Comparison of ENCODE assay signal across 1 cellular context in genomic region chr5:151079838-151080619, GRCh38.
TF ChIP-seq lines count a peak whose summit lies in the region.

No MANE protein-coding gene starts in this region.

TF ChIP-seq in WTC11, 78 proteins besides CTCF, POLR2A, EP300 and RAD21 (continued from another document):
- TF ChIP-seq, protein P1, sequence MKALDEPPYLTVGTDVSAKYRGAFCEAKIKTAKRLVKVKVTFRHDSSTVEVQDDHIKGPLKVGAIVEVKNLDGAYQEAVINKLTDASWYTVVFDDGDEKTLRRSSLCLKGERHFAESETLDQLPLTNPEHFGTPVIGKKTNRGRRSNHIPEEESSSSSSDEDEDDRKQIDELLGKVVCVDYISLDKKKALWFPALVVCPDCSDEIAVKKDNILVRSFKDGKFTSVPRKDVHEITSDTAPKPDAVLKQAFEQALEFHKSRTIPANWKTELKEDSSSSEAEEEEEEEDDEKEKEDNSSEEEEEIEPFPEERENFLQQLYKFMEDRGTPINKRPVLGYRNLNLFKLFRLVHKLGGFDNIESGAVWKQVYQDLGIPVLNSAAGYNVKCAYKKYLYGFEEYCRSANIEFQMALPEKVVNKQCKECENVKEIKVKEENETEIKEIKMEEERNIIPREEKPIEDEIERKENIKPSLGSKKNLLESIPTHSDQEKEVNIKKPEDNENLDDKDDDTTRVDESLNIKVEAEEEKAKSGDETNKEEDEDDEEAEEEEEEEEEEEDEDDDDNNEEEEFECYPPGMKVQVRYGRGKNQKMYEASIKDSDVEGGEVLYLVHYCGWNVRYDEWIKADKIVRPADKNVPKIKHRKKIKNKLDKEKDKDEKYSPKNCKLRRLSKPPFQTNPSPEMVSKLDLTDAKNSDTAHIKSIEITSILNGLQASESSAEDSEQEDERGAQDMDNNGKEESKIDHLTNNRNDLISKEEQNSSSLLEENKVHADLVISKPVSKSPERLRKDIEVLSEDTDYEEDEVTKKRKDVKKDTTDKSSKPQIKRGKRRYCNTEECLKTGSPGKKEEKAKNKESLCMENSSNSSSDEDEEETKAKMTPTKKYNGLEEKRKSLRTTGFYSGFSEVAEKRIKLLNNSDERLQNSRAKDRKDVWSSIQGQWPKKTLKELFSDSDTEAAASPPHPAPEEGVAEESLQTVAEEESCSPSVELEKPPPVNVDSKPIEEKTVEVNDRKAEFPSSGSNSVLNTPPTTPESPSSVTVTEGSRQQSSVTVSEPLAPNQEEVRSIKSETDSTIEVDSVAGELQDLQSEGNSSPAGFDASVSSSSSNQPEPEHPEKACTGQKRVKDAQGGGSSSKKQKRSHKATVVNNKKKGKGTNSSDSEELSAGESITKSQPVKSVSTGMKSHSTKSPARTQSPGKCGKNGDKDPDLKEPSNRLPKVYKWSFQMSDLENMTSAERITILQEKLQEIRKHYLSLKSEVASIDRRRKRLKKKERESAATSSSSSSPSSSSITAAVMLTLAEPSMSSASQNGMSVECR (CRISPR knock-in tag; IDR thresholded peaks at IDR 0.05; ENCODE audit: borderline replicate concordance): no peak
- TF ChIP-seq IRF2 (CRISPR knock-in tag; IDR thresholded peaks at IDR 0.05; ENCODE audit: borderline replicate concordance, low read depth) (no peak), E2F1 (CRISPR knock-in tag; IDR thresholded peaks at IDR 0.05) (no peak), AFF4 (CRISPR knock-in tag; IDR thresholded peaks at IDR 0.05; ENCODE audit: borderline replicate concordance) (no peak), CDX4 (CRISPR knock-in tag; IDR thresholded peaks at IDR 0.05; ENCODE audit: borderline replicate concordance) (no peak), JUN (CRISPR knock-in tag; IDR thresholded peaks at IDR 0.05) (no peak), NR2C2 (CRISPR knock-in tag; IDR thresholded peaks at IDR 0.05) (no peak), ATF2 (CRISPR knock-in tag; IDR thresholded peaks at IDR 0.05; ENCODE audit: borderline replicate concordance, low read depth) (no peak)
